ENCODE assay signal across 15 cellular contexts in the genomic region with DNA sequence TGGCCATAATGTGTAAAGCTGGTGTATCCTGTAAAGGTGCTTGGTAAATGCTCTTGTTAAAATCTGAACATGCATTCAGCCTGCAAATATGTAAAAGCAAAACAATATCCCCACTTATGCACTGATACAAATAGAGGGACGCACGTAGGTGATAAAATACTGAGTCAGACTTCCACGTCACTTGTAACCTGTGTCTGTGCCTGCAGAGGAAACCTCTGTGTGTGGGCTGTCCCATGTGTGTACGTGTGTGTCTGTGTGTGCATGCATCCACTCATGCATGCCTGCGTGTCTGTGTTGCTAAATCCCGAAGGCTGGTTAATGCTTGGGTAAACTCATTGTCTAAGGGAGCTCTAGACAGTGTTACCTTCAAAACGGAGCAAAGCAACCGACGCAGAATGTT.
"Had no signal": no experiment of that assay in that cellular context is flagged by ENCODE, and none has a peak within 500 bp of the region (broad histone marks: within the 10 kb centered on the region; RNA-seq: fewer than 3 reads in every experiment).

No MANE protein-coding gene starts in this region.

- H3K9me3 ChIP-seq: colonic mucosa had no signal

- DNase-seq: activated CD4-positive, alpha-beta memory T cell treated with anti-CD3 and anti-CD28 coated beads for 36 hours; activated CD4-positive, alpha-beta T cell treated with anti-CD3 and anti-CD28 coated beads for 36 hours; activated T-cell treated with anti-CD3 and anti-CD28 coated beads for 4 hours; central memory CD4-positive, alpha-beta T cell; colonic mucosa; midbrain; posterior cingulate gyrus; stimulated activated naive CD8-positive, alpha-beta T cell treated with anti-CD3 and anti-CD28 coated beads, Interleukin-15, Interleukin-2, amounts not matched to agents 100 U/mL and 50 U/mL, for 24 hours; uterus had no signal

- H3K36me3 Mint-ChIP-seq: activated CD4-positive, alpha-beta memory T cell treated with anti-CD3 and anti-CD28 coated beads for 36 hours had no signal

- H3K4me3 ChIP-seq: colonic mucosa, tibial nerve, uterus had no signal

- H3K36me3 ChIP-seq: colonic mucosa, tibial nerve, uterus had no signal

- ATAC-seq: activated CD4-positive, alpha-beta T cell treated with anti-CD3 and anti-CD28 coated beads for 36 hours; left lobe of liver; stimulated activated naive CD8-positive, alpha-beta T cell treated with anti-CD3 and anti-CD28 coated beads, Interleukin-15, Interleukin-2, amounts not matched to agents 100 U/mL and 50 U/mL, for 24 hours; WTC11 had no signal

- H3K27ac Mint-ChIP-seq: activated CD4-positive, alpha-beta memory T cell treated with anti-CD3 and anti-CD28 coated beads for 36 hours; activated CD4-positive, alpha-beta T cell treated with anti-CD3 and anti-CD28 coated beads for 36 hours; activated naive CD8-positive, alpha-beta T cell; nephron; T-helper 2 cell treated with Interferon-gamma antibody and Interleukin-4, amounts not matched to agents 5 μg/mL and 100 μg/mL, for 36 hours; WTC11 had no signal

- H3K4me1 ChIP-seq: colonic mucosa, tibial nerve, uterus had no signal

- H3K27me3 Mint-ChIP-seq: activated CD4-positive, alpha-beta memory T cell treated with anti-CD3 and anti-CD28 coated beads for 36 hours; activated naive CD8-positive, alpha-beta T cell had no signal

- H3K27me3 ChIP-seq: colonic mucosa, tibial nerve, uterus had no signal

- H3K4me1 Mint-ChIP-seq: WTC11 had no signal

- H3K27ac ChIP-seq: colonic mucosa, tibial nerve, uterus had no signal

- H3K4me3 Mint-ChIP-seq: activated CD4-positive, alpha-beta memory T cell treated with anti-CD3 and anti-CD28 coated beads for 36 hours; activated CD4-positive, alpha-beta T cell treated with anti-CD3 and anti-CD28 coated beads for 36 hours; activated naive CD8-positive, alpha-beta T cell; nephron; T-helper 2 cell treated with Interferon-gamma antibody and Interleukin-4, amounts not matched to agents 5 μg/mL and 100 μg/mL, for 36 hours; WTC11 had no signal
